10 cellular contexts compared by ENCODE assay signal in genomic region chr16:87017388-87018012, GRCh38.
DNase-seq lines count a peak whose midpoint lies in the region; ATAC-seq and TF ChIP-seq lines count a peak whose summit lies in the region.
"Had no signal": no experiment of that assay in that cellular context is flagged by ENCODE, and none has a peak within 500 bp of the region (broad histone marks: within the 10 kb centered on the region; RNA-seq: fewer than 3 reads in every experiment).

No MANE protein-coding gene starts in this region.

- RAD21 ChIA-PET in HCT116 (lab: Charles Lee; ENCODE audit: low non-redundant PET in 1 of 2, low total read pairs in 2 of 2, uncharacterized antibody in 2 of 2, unreplicated experiment in 2 of 2) = interaction anchor here (1.0 to 1.3 kb wide), 3 partner anchors 144 to 453 kb away, joined by 3 to 9 read pairs (median 3); no protein-coding TSS in a partner anchor

- H3K4me1 ChIP-seq in HCT116 (ENCODE audit: control insufficient read depth in 1 of 2, insufficient read depth in 2 of 2, low read length in 2 of 2) (peaks cover 3 to 10% of the 10 kb centered on the region in 2 experiments; a peak in 3 of 4 replicates), Panc1 (ENCODE audit: control insufficient read depth, insufficient read depth, low read length) (no peaks in the 10 kb centered on the region)

- peak overlapping the region; percentile 5; the same call in 1 of the 2 replicates for H3K4me2 ChIP-seq in HCT116 (ENCODE audit: low read length)

- CTCF ChIA-PET in HCT116 (lab: Charles Lee) = interaction anchor here (0.7 to 1.9 kb wide), 11 partner anchors 8 to 619 kb away, joined by 3 to 16 read pairs (median 4); no protein-coding TSS in a partner anchor
- CTCF ChIA-PET in Panc1 (lab: Charles Lee) = interaction anchor here (0.6 to 1.0 kb wide), 3 partner anchors 11 to 453 kb away, joined by 3 to 4 read pairs (median 3); no protein-coding TSS in a partner anchor

- H3K27ac ChIP-seq in HCT116 (ENCODE audit: low read depth, low read length) = no peak overlapping the region
- H3K27ac ChIP-seq in Panc1 (ENCODE audit: low read length) = no peak overlapping the region

- DNase-seq in HCT116 (ENCODE audit: low read depth, low spot score) (peak; percentile 80), Panc1 (ENCODE audit: low read depth, low spot score) (peak; percentile 39), fibroblast of gingiva (ENCODE audit: low read depth) (peak; percentile 80), skeletal muscle cell (ENCODE audit: low read depth) (peak; percentile 84), SHP77 treated with DMSO at 0.1 percent for 48 hours (lab: John Stamatoyannopoulos, UW) (no peak), GDM1 (lab: John Stamatoyannopoulos, UW) (no peak), SK-N-DZ (ENCODE audit: low spot score) (no peak)
- DNase-seq in stimulated activated CD4-positive, alpha-beta T cell treated with anti-CD3 and anti-CD28 coated beads, Interleukin-4, amount 100 ng/mL, for 1 hour = no peak
- DNase-seq: anterior cingulate cortex, T-helper 1 cell had no signal

- ATAC-seq in HCT116 (peak; percentile 92), Panc1 (peak; percentile 92)

- intact Hi-C loops in HCT116 (cut with micrococcal nuclease) (loop anchor here (1.0 to 5.0 kb wide), 2 partner anchors 440 to 454 kb away; partner anchors contain the start of gene FOXL1), Panc1 (cut with micrococcal nuclease; ENCODE audit: unreplicated experiment) (no loop called here)

- POLR2A ChIA-PET in HCT116 (lab: Charles Lee) = no interaction called here
- POLR2A ChIA-PET in Panc1 (lab: Charles Lee) = interaction anchor here (0.6 kb wide), 1 partner anchor 176 kb away, joined by 3 read pairs; no protein-coding TSS in a partner anchor

- H3K9me2 ChIP-seq in HCT116 (ENCODE audit: insufficient read depth) = no peaks in the 10 kb centered on the region

- H3K27me3 ChIP-seq in HCT116 (ENCODE audit: insufficient read depth, low read length) = no peaks in the 10 kb centered on the region
- no peaks in the 10 kb centered on the region for H3K27me3 ChIP-seq in Panc1 (ENCODE audit: control insufficient read depth, insufficient read depth, low read length)

- no peaks in the 10 kb centered on the region for H4K20me1 ChIP-seq in HCT116 (ENCODE audit: insufficient read depth)

- H3K36me3 ChIP-seq in HCT116 (ENCODE audit: control insufficient read depth in 1 of 2, insufficient read depth in 2 of 2, low read length in 2 of 2) (no peaks in the 10 kb centered on the region), Panc1 (ENCODE audit: control insufficient read depth, insufficient read depth, low read length) (no peaks in the 10 kb centered on the region)

- TF ChIP-seq RAD21 in HCT116 (IDR thresholded peaks at IDR 0.05; ENCODE audit: low read depth) = peak; percentile 63

- in situ Hi-C loops in Panc1 (cut with HindIII; ENCODE audit: low pct_unique_long_range_greater_than_20kb, low sequenced_read_pairs) = no loop called here

- H3K4me3 ChIP-seq in HCT116 (replicated peaks in 1 of 2; ENCODE audit: low read depth in 1 of 2, low read length in 2 of 2) (no peak overlapping the region), Panc1 (ENCODE audit: low read depth in 2 of 2, low read length in 2 of 2) (no peak overlapping the region), skeletal muscle cell (ENCODE audit: low read depth, low read length) (no peak overlapping the region)

- BruUV-seq in HCT116 (replicated peaks; lab: Mats Ljungman, UMichigan) (no TSS peak), Panc1 (replicated peaks; lab: Mats Ljungman, UMichigan) (no TSS peak)

- H3K9ac ChIP-seq in HCT116 (ENCODE audit: low read length) = no peak overlapping the region

- H2AFZ ChIP-seq in HCT116 (ENCODE audit: low read depth, low read length, poor library complexity, severe bottlenecking) = no peak overlapping the region

- TF ChIP-seq CTCF in HCT116 (IDR thresholded peaks at IDR 0.05 in 2 of 3, conservative IDR thresholded peaks at IDR 0.05 in 1 of 3; ENCODE audit: borderline replicate concordance in 1 of 3, insufficient read depth in 1 of 3, low read depth in 2 of 3, low read length in 2 of 3) (peak; percentile 39 to 58 (median 57)), Panc1 (IDR thresholded peaks at IDR 0.05) (peak; percentile 54; the same call in 1 of the 2 replicates)

- TF ChIP-seq POLR2A in HCT116 (IDR thresholded peaks at IDR 0.05; ENCODE audit: borderline replicate concordance, extremely low read depth, insufficient read depth, insufficient read length) = no peak

- H3K79me2 ChIP-seq in HCT116 (ENCODE audit: insufficient read depth, low read length) = no peaks in the 10 kb centered on the region

- H3K9me3 ChIP-seq in HCT116 (ENCODE audit: control insufficient read depth in 1 of 2, insufficient read depth in 1 of 2, low read depth in 1 of 2, low read length in 2 of 2) = no peaks in the 10 kb centered on the region
- H3K9me3 ChIP-seq in Panc1 (ENCODE audit: control insufficient read depth, insufficient read depth, low read depth, low read length) = no peaks in the 10 kb centered on the region

TF ChIP-seq in HCT116, 20 proteins besides CTCF, POLR2A, EP300 and RAD21:
- TF ChIP-seq ELF1 (IDR thresholded peaks at IDR 0.05; ENCODE audit: borderline replicate concordance, low read depth) (peak; percentile 15; the same call in 1 of the 2 replicates), FOSL1 (IDR thresholded peaks at IDR 0.05; ENCODE audit: low read depth) (peak; percentile 37; the same call in 1 of the 2 replicates), SRF (IDR thresholded peaks at IDR 0.05; ENCODE audit: low read depth) (no peak), REST (IDR thresholded peaks at IDR 0.05; ENCODE audit: low read depth) (no peak), CBX3 (IDR thresholded peaks at IDR 0.05; ENCODE audit: low read depth) (peak; percentile 29; the same call in 1 of the 2 replicates), JUND (IDR thresholded peaks at IDR 0.05) (peak; percentile 45)
TF ChIP-seq in HCT116: peak in this region for 4.

Comparison
In these comparisons a context has a peak if more than half of its experiments do, and no peak if none do; other contexts are left out.
1. DNase-seq: peak in HCT116 (single experiment), Panc1 (single experiment), fibroblast of gingiva (single experiment) and skeletal muscle cell (single experiment); none in stimulated activated CD4-positive, alpha-beta T cell treated with anti-CD3 and anti-CD28 coated beads, Interleukin-4, amount 100 ng/mL, for 1 hour (single experiment), SHP77 treated with DMSO at 0.1 percent for 48 hours (single experiment), GDM1 (single experiment) and SK-N-DZ (single experiment).